1 cellular context compared by ENCODE assay signal in genomic region chr15:37094542-37095196, GRCh38.
TF ChIP-seq lines count a peak whose summit lies in the region.

No MANE protein-coding gene starts in this region.

TF ChIP-seq in SK-N-SH, 30 proteins besides CTCF, POLR2A, EP300 and RAD21 (continued from another document):
- TF ChIP-seq MEF2A (IDR thresholded peaks at IDR 0.05; ENCODE audit: borderline replicate concordance, low read depth) (no peak), TAF1 (IDR thresholded peaks at IDR 0.05; ENCODE audit: borderline replicate concordance, low read depth, low read length) (peak; percentile 55; the same call in 1 of the 2 replicates), GABPA (IDR thresholded peaks at IDR 0.05; ENCODE audit: low read depth) (no peak)
